8 cellular contexts compared by ENCODE assay signal in genomic region chr4:36310793-36311192, GRCh38. TPM values are rescaled to one million over a fixed set of nuclear protein-coding genes. Genes with fewer than 3 reads are reported as not detected.
DNase-seq lines count a peak whose midpoint lies in the region; ATAC-seq and TF ChIP-seq lines count a peak whose summit lies in the region.

No MANE protein-coding gene starts in this region.

- DNase-seq in SKM-1 (lab: John Stamatoyannopoulos, UW; ENCODE audit: unreplicated experiment) = peak; percentile 85
- no peak for DNase-seq in natural killer cell
- no peak for DNase-seq in AG20443 (ENCODE audit: low spot score)
- DNase-seq in mesothelial cell of epicardium (ENCODE audit: low spot score in 2 of 2, unreplicated experiment in 2 of 2) = no peak
- no peak for DNase-seq in HCEC 1CT
- DNase-seq in GM19238 (ENCODE audit: insufficient read length, low spot score) = no peak

- intact Hi-C loops in natural killer cell (cut with micrococcal nuclease) = no loop called here

- H3K27me3 Mint-ChIP-seq in natural killer cell (ENCODE audit: low read depth in 2 of 2) (no peaks in the 10 kb centered on the region), mesothelial cell of epicardium (ENCODE audit: low read depth) (peaks cover 7% of the 10 kb centered on the region)

- H3K4me1 Mint-ChIP-seq in natural killer cell (peaks cover 44 to 49% of the 10 kb centered on the region in 2 donors), mesothelial cell of epicardium (no peaks in the 10 kb centered on the region)

- TF ChIP-seq CTCF in natural killer cell (IDR thresholded peaks at IDR 0.05) (no peak), mesothelial cell of epicardium (IDR thresholded peaks at IDR 0.05; ENCODE audit: unreplicated experiment) (no peak)

- H3K36me3 Mint-ChIP-seq in natural killer cell (no peaks in the 10 kb centered on the region), mesothelial cell of epicardium (no peaks in the 10 kb centered on the region)

- ATAC-seq in GM19025 (IDR thresholded peaks at IDR 0.05; ENCODE audit: low read depth, unreplicated experiment) (peak; percentile 77), HG02943 (IDR thresholded peaks at IDR 0.05; ENCODE audit: low read depth, unreplicated experiment) (peak; percentile 87), natural killer cell (peak; percentile 73 to 82 (median 77))

- peak overlapping the region; percentile 41 to 53 for H3K27ac Mint-ChIP-seq in natural killer cell
- H3K27ac Mint-ChIP-seq in mesothelial cell of epicardium = no peak overlapping the region

- H3K4me3 Mint-ChIP-seq in natural killer cell = peak overlapping the region; percentile 47
- no peak overlapping the region for H3K4me3 Mint-ChIP-seq in mesothelial cell of epicardium

- H3K9me3 Mint-ChIP-seq in natural killer cell = no peaks in the 10 kb centered on the region
- H3K9me3 Mint-ChIP-seq in mesothelial cell of epicardium = peaks cover 4% of the 10 kb centered on the region

RNA-seq across cellular contexts. Expression of gene DTHD1, which starts 29.4 kb away (rescaled TPM):
- total RNA-seq in natural killer cell (10 to 100 TPM; 67.0 to 95.4 (median 81.5) TPM), mesothelial cell of epicardium (not detected in 3 replicates)

Comparison
In these comparisons a context has a peak if more than half of its experiments do, and no peak if none do; other contexts are left out.
1. RNA of gene DTHD1, which starts 29.4 kb away (total RNA-seq): 67.0 to 95.4 TPM in natural killer cell; not detected in mesothelial cell of epicardium; every median in the first group is over 10 times any median in the second.
2. Peak in every context shown above with its lines, with median percentiles within 50 percentile points of each other: ATAC-seq.